20 cellular contexts compared by ENCODE assay signal in genomic region chr1:92759361-92759760, GRCh38. TPM values are rescaled to one million over a fixed set of nuclear protein-coding genes. Genes with fewer than 3 reads are reported as not detected.
DNase-seq lines count a peak whose midpoint lies in the region; ATAC-seq and TF ChIP-seq lines count a peak whose summit lies in the region.
"Had no signal": no experiment of that assay in that cellular context is flagged by ENCODE, and none has a peak within 500 bp of the region (broad histone marks: within the 10 kb centered on the region; RNA-seq: fewer than 3 reads in every experiment).

No MANE protein-coding gene starts in this region.

- H3K4me3 Mint-ChIP-seq in chondrocyte (ENCODE audit: unreplicated experiment): no peak overlapping the region
- H3K4me3 Mint-ChIP-seq: CD8-positive, alpha-beta memory T cell; H9 had no signal

- H3K36me3 Mint-ChIP-seq in chondrocyte (ENCODE audit: low read depth): no peaks in the 10 kb centered on the region

- no peaks in the 10 kb centered on the region for H3K36me3 ChIP-seq in ACC112 (ENCODE audit: insufficient read depth, low read length)
- H3K36me3 ChIP-seq in HEK293 (ENCODE audit: control insufficient read depth in 2 of 2, insufficient read depth in 1 of 2, low read length in 2 of 2): peaks cover 0 to 9% of the 10 kb centered on the region in 2 experiments; a peak in 1 of 3 replicates

- H3K27ac ChIP-seq in ACC112 (ENCODE audit: low read depth, low read length) (0 out of 2 replicates have a peak overlapping the region, but pooled peaks have one; percentile 5), HEK293 (ENCODE audit: extremely low read depth, low read depth, low read length) (no peak overlapping the region)
- H3K27ac ChIP-seq: BLaER1, HL-60 had no signal

- peak overlapping the region; percentile 65 for H3K27ac Mint-ChIP-seq in chondrocyte (ENCODE audit: unreplicated experiment)
- H3K27ac Mint-ChIP-seq: CD8-positive, alpha-beta memory T cell had no signal

- H3K4me3 ChIP-seq in ACC112 (ENCODE audit: low read depth, low read length): no peak overlapping the region
- no peak overlapping the region for H3K4me3 ChIP-seq in HEK293 (ENCODE audit: low read depth, low read length)
- H3K4me3 ChIP-seq: BLaER1 had no signal

- CTCF ChIA-PET in HEK293 (lab: Yijun Ruan, JAX): interaction anchor here (0.5 to 1.3 kb wide), 5 partner anchors 10 to 117 kb away, joined by 3 to 11 read pairs (median 3); no protein-coding TSS in a partner anchor

- H3K27me3 ChIP-seq in ACC112 (ENCODE audit: insufficient read depth, low read length): no peaks in the 10 kb centered on the region
- H3K27me3 ChIP-seq: BLaER1 had no signal

- ATAC-seq in omental fat pad (ENCODE audit: low FRiP score): no peak

- peaks cover 36% of the 10 kb centered on the region for H3K79me2 ChIP-seq in ACC112 (ENCODE audit: control insufficient read depth, insufficient read depth, low read length, unreplicated experiment)

- DNase-seq in chondrocyte (ENCODE audit: low spot score) (no peak), iris pigment epithelial cell (ENCODE audit: low read depth) (peak; percentile 61), omental fat pad (ENCODE audit: low spot score) (no peak), ureter (ENCODE audit: low spot score) (no peak), MV-4-11 (lab: John Stamatoyannopoulos, UW) (no peak), erythroblast (lab: John Stamatoyannopoulos, UW) (no peak)
- DNase-seq: 8988T; CD8-positive, alpha-beta memory T cell; DMS79; H9; NCI-H1417 treated with DMSO at 0.1 percent for 48 hours; NCI-H1930; NCI-H446; NK-92 treated with Interleukin-12 subunit alpha and Interleukin-12 subunit beta, amount 100 ng/mL, for 24 hours; RPMI8226; SIG-M5 had no signal

- H3K4me1 ChIP-seq in ACC112 (ENCODE audit: control insufficient read depth, insufficient read depth, low read length, unreplicated experiment): peaks cover 27% of the 10 kb centered on the region
- 0 out of 2 replicates have a peak, but pooled peaks cover 3% of the 10 kb centered on the region for H3K4me1 ChIP-seq in HEK293 (ENCODE audit: control insufficient read depth, insufficient read depth, low read length)
- H3K4me1 ChIP-seq: BLaER1 had no signal

- no peak for TF ChIP-seq CTCF in HEK293 (tag by site-specific recombination; IDR thresholded peaks at IDR 0.05)
- TF ChIP-seq CTCF in chondrocyte (IDR thresholded peaks at IDR 0.05): no peak
- no peak for TF ChIP-seq CTCF in omental fat pad (IDR thresholded peaks at IDR 0.05)

- POLR2A ChIA-PET in HEK293 (lab: Yijun Ruan, JAX): no interaction called here

- peaks cover 3% of the 10 kb centered on the region for H3K9me3 Mint-ChIP-seq in chondrocyte (ENCODE audit: low read depth)
- H3K9me3 Mint-ChIP-seq: CD8-positive, alpha-beta memory T cell; H9 had no signal

- no peak overlapping the region for H2AFZ ChIP-seq in ACC112 (ENCODE audit: low read length, unreplicated experiment)

- peaks cover 30% of the 10 kb centered on the region for H3K4me1 Mint-ChIP-seq in chondrocyte (ENCODE audit: low read depth)
- H3K4me1 Mint-ChIP-seq: CD8-positive, alpha-beta memory T cell; H9 had no signal

- no peaks in the 10 kb centered on the region for H3K9me3 ChIP-seq in HEK293 (ENCODE audit: control insufficient read depth, insufficient read depth, low read depth, low read length)

- TF ChIP-seq POLR2A in erythroblast (IDR thresholded peaks at IDR 0.05; ENCODE audit: low read length): no peak

- no peaks in the 10 kb centered on the region for H3K27me3 Mint-ChIP-seq in chondrocyte (ENCODE audit: low read depth)

TF ChIP-seq in HEK293, 187 proteins besides CTCF, POLR2A, EP300 and RAD21:
- TF ChIP-seq ZNF423 (tag by site-specific recombination; IDR thresholded peaks at IDR 0.05) (no peak), PRDM6 (tag by site-specific recombination; IDR thresholded peaks at IDR 0.05) (peak; percentile 21; the same call in 1 of the 2 replicates)
TF ChIP-seq in HEK293: peak in this region for 1.

RNA-seq across cellular contexts. Expression of gene EVI5, which starts 25.5 kb away (rescaled TPM):
- total RNA-seq in chondrocyte (57.3 to 69.5 TPM (median 66.8 TPM) in 3 replicates), omental fat pad (10 to 100 TPM; 25.9 to 38.3 (median 30.7) TPM), ureter (37.7 TPM)
